Comparison of ENCODE assay signal across 8 cellular contexts in genomic region chr12:49068879-49069506, GRCh38. TPM values are rescaled to one million over a fixed set of nuclear protein-coding genes. Genes with fewer than 3 reads are reported as not detected.
A peak's percentile ranks its signal among the peaks of the same experiment; 100 is the strongest.
DNase-seq lines count a peak whose midpoint lies in the region; ATAC-seq, FAIRE-seq and TF ChIP-seq lines count a peak whose summit lies in the region.

No MANE protein-coding gene starts in this region.

- H3K9me3 ChIP-seq in heart left ventricle (no peaks in the 10 kb centered on the region), adrenal gland (replicated peaks in 1 of 3) (no peaks in the 10 kb centered on the region), lung (ENCODE audit: control insufficient read depth in 2 of 2, insufficient read depth in 1 of 2, low read length in 1 of 2) (no peaks in the 10 kb centered on the region), uterus (no peaks in the 10 kb centered on the region)

- TF ChIP-seq CTCF in heart left ventricle (IDR thresholded peaks at IDR 0.05) (no peak), adrenal gland (IDR thresholded peaks at IDR 0.05) (no peak), lung (IDR thresholded peaks at IDR 0.05; ENCODE audit: control extremely low read depth, extremely low read depth) (no peak), uterus (IDR thresholded peaks at IDR 0.05) (no peak)

- H3K4me1 ChIP-seq in heart left ventricle: peaks cover 0 to 22% (median 15%) of the 10 kb centered on the region in 12 donors
- H3K4me1 ChIP-seq in adrenal gland (replicated peaks in 1 of 2): peaks cover 0 to 10% of the 10 kb centered on the region in 2 donors
- H3K4me1 ChIP-seq in lung (ENCODE audit: control insufficient read depth in 2 of 2, insufficient read depth in 2 of 2, low read length in 2 of 2): peaks cover 0 to 3% of the 10 kb centered on the region in 2 donors
- H3K4me1 ChIP-seq in uterus: peaks cover 0 to 4% of the 10 kb centered on the region in 2 donors

- no peak for FAIRE-seq in RCC 7860 (lab: Jason Lieb, UNC)

- H3K4me3 ChIP-seq in heart left ventricle: peak overlapping the region; percentile 52 to 90 (median 80)
- H3K4me3 ChIP-seq in adrenal gland: peak overlapping the region in 3 of 4 donors; percentile 57 to 85 (median 81)
- peak overlapping the region; percentile 75 for H3K4me3 ChIP-seq in lung
- H3K4me3 ChIP-seq in uterus: peak overlapping the region; percentile 79 to 81

- WGBS in heart left ventricle, 4 donors: 18 to 25% (median 22%) methylated on average over 20 to 21 of the region's 21 CpGs
- WGBS in adrenal gland, 4 donors: 15 to 23% (median 16%) methylated on average over 19 to 21 of the region's 21 CpGs
- WGBS in lung, 2 donors: 18 to 27% methylated on average over 21 of the region's 21 CpGs

- DNase-seq in heart left ventricle: peak in 1 of 5 donors; percentile 26
- DNase-seq in left ventricle myocardium superior: no peak
- no peak for DNase-seq in adrenal gland
- no peak for DNase-seq in lung (ENCODE audit: low spot score)
- DNase-seq in uterus: no peak
- DNase-seq in NCI-H187 treated with DMSO at 0.1 percent for 48 hours (lab: John Stamatoyannopoulos, UW): no peak
- no peak for DNase-seq in RCC 7860 (ENCODE audit: low spot score)

- H3K27ac ChIP-seq in heart left ventricle (peak overlapping the region in 7 of 12 donors; percentile 14 to 73 (median 68)), adrenal gland (peak overlapping the region in 2 of 5 donors; percentile 75 to 88), lung (ENCODE audit: low read depth in 1 of 2, low read length in 1 of 2) (peak overlapping the region in 1 of 2 donors; percentile 89), uterus (peak overlapping the region in 1 of 2 donors; percentile 73)

- ATAC-seq in heart left ventricle (no peak), left ventricle myocardium superior (no peak), lung (ENCODE audit: insufficient read depth, low FRiP score) (no peak), HG02973 (IDR thresholded peaks at IDR 0.05; ENCODE audit: unreplicated experiment) (no peak)

- no peaks in the 10 kb centered on the region for H3K36me3 ChIP-seq in heart left ventricle
- H3K36me3 ChIP-seq in adrenal gland (replicated peaks in 1 of 2): no peaks in the 10 kb centered on the region
- H3K36me3 ChIP-seq in lung (ENCODE audit: control insufficient read depth in 2 of 2, insufficient read depth in 2 of 2, low read length in 2 of 2): no peaks in the 10 kb centered on the region
- no peaks in the 10 kb centered on the region for H3K36me3 ChIP-seq in uterus

- TF ChIP-seq POLR2A in heart left ventricle (IDR thresholded peaks at IDR 0.05) (no peak), adrenal gland (IDR thresholded peaks at IDR 0.05) (no peak), uterus (IDR thresholded peaks at IDR 0.05) (no peak)

- H3K27me3 ChIP-seq in heart left ventricle (no peaks in the 10 kb centered on the region), adrenal gland (no peaks in the 10 kb centered on the region), lung (ENCODE audit: control insufficient read depth, insufficient read depth) (no peaks in the 10 kb centered on the region), uterus (no peaks in the 10 kb centered on the region)

- intact Hi-C loops in heart left ventricle (cut with DNase I) (loop anchor here in 7 of 10 donors (5.0 to 10.0 kb wide), 3 partner anchors 33 to 163 kb away; no protein-coding TSS in a partner anchor), left ventricle myocardium superior (cut with micrococcal nuclease) (loop anchor here (10.0 kb wide), 1 partner anchor 166 kb away; no protein-coding TSS in a partner anchor), adrenal gland (cut with DNase I) (loop anchor here (10.0 kb wide), 1 partner anchor 56 kb away; no protein-coding TSS in a partner anchor), uterus (cut with DNase I; ENCODE audit: low total_unique reads) (loop anchor here (10.0 kb wide), 1 partner anchor 56 kb away; no protein-coding TSS in a partner anchor)

RNA-seq across cellular contexts. Expression of gene RHEBL1, which starts 0.8 kb away (rescaled TPM):
- 1 to 10 TPM in 2 of 9 donors, under 1 TPM in 2, not detected in 5; 0.19 to 2.0 (median 0.72) TPM for total RNA-seq in heart left ventricle
- polyA plus RNA-seq in heart left ventricle: under 1 TPM; 0.37 to 0.50 TPM
- 0.32 TPM for total RNA-seq in left ventricle myocardium superior
- 1 to 10 TPM in 1 of 8 donors, under 1 TPM in 3, not detected in 4; 0.28 to 1.8 (median 0.34) TPM for total RNA-seq in adrenal gland
- polyA plus RNA-seq in adrenal gland: under 1 TPM; 0.26 to 0.71 (median 0.32) TPM
- 1 to 10 TPM in 1 of 2 donors, under 1 TPM in 1; 0.51 to 2.4 TPM for total RNA-seq in lung
- polyA plus RNA-seq in lung: 1 to 10 TPM; 1.8 to 2.6 TPM
- under 1 TPM in 1 of 4 donors, not detected in 3; 0.37 TPM for total RNA-seq in uterus

RNA-seq across cellular contexts. Expression of gene KMT2D, which starts 8.4 kb away (rescaled TPM):
- 10 to 100 TPM; 32.5 to 82.7 (median 55.6) TPM for total RNA-seq in heart left ventricle
- 10 to 100 TPM; 38.1 to 47.4 TPM for polyA plus RNA-seq in heart left ventricle
- 43.8 TPM for total RNA-seq in left ventricle myocardium superior
- 10 to 100 TPM; 37.3 to 80.9 (median 56.6) TPM for total RNA-seq in adrenal gland
- polyA plus RNA-seq in adrenal gland: 100 to 1,000 TPM in 1 of 3 donors, 10 to 100 TPM in 2; 25.6 to 140 (median 31.4) TPM
- 100 to 1,000 TPM in 1 of 2 donors, 10 to 100 TPM in 1; 58.7 to 115 TPM for total RNA-seq in lung
- 10 to 100 TPM; 27.6 to 39.7 TPM for polyA plus RNA-seq in lung
- total RNA-seq in uterus: 100 to 1,000 TPM in 1 of 4 donors, 10 to 100 TPM in 3; 22.3 to 138 (median 38.2) TPM

RNA-seq across cellular contexts. Expression of gene DHH, which starts 25.6 kb away (rescaled TPM):
- 1 to 10 TPM in 1 of 9 donors, under 1 TPM in 8; 0.34 to 1.5 (median 0.76) TPM for total RNA-seq in heart left ventricle
- 1 to 10 TPM in 1 of 2 donors, under 1 TPM in 1; 0.38 to 1.0 TPM for polyA plus RNA-seq in heart left ventricle
- 0.52 TPM for total RNA-seq in left ventricle myocardium superior
- 1 to 10 TPM in 1 of 8 donors, under 1 TPM in 7; 0.18 to 1.0 (median 0.50) TPM for total RNA-seq in adrenal gland
- polyA plus RNA-seq in adrenal gland: under 1 TPM; 0.13 to 0.84 (median 0.16) TPM
- total RNA-seq in lung: 1 to 10 TPM; 1.3 to 2.6 TPM
- under 1 TPM; 0.16 to 0.64 TPM for polyA plus RNA-seq in lung
- 1 to 10 TPM in 2 of 4 donors, under 1 TPM in 1, not detected in 1; 0.26 to 1.7 (median 1.5) TPM for total RNA-seq in uterus

RNA-seq across cellular contexts. Expression of gene LMBR1L, which starts 41.7 kb away (rescaled TPM):
- total RNA-seq in heart left ventricle: 10 to 100 TPM; 10.4 to 43.5 (median 27.9) TPM
- 10 to 100 TPM; 17.2 to 23.7 TPM for polyA plus RNA-seq in heart left ventricle
- total RNA-seq in left ventricle myocardium superior: 30.7 TPM
- 10 to 100 TPM; 20.6 to 97.7 (median 74.3) TPM for total RNA-seq in adrenal gland
- 100 to 1,000 TPM in 2 of 3 donors, 10 to 100 TPM in 1; 30.3 to 136 (median 121) TPM for polyA plus RNA-seq in adrenal gland
- 10 to 100 TPM; 38.5 to 70.1 TPM for total RNA-seq in lung
- polyA plus RNA-seq in lung: 10 to 100 TPM; 34.8 to 39.0 TPM
- 100 to 1,000 TPM in 1 of 4 donors, 10 to 100 TPM in 3; 22.1 to 114 (median 43.2) TPM for total RNA-seq in uterus

RNA-seq across cellular contexts. Expression of gene PRKAG1, which starts 50.4 kb away (rescaled TPM):
- 100 to 1,000 TPM in 2 of 9 donors, 10 to 100 TPM in 7; 72.0 to 107 (median 98.6) TPM for total RNA-seq in heart left ventricle
- polyA plus RNA-seq in heart left ventricle: 10 to 100 TPM; 91.5 to 93.5 TPM
- total RNA-seq in left ventricle myocardium superior: 78.1 TPM
- 10 to 100 TPM; 70.1 to 89.6 (median 82.3) TPM for total RNA-seq in adrenal gland
- 100 to 1,000 TPM in 1 of 3 donors, 10 to 100 TPM in 2; 60.1 to 141 (median 71.6) TPM for polyA plus RNA-seq in adrenal gland
- 10 to 100 TPM; 33.1 to 53.6 TPM for total RNA-seq in lung
- 10 to 100 TPM; 45.7 to 54.5 TPM for polyA plus RNA-seq in lung
- 10 to 100 TPM; 34.7 to 46.6 (median 39.6) TPM for total RNA-seq in uterus
